38 cellular contexts compared by ENCODE assay signal in the genomic region with DNA sequence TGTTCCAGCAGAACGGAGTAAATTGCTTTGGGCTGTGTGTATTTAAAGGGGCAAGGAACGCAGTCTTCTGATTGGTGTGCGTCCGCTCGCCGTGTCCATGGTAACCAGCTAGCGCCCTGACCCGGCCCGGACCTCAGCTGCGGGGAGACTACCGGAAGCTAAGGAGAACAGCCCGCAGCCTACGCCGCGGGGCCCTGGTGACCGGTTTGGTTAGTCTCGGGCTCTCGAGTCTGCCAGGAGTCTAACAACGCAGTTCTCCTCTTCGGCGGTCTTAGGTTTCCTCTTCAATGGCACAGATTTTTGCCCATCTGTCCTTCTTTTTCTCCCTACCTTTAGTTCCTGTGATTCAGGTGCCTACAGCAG. TPM values are rescaled to one million over a fixed set of nuclear protein-coding genes. Genes with fewer than 3 reads are reported as not detected.
A peak's percentile ranks its signal among the peaks of the same experiment; 100 is the strongest.
DNase-seq lines count a peak whose midpoint lies in the region; ATAC-seq, FAIRE-seq and TF ChIP-seq lines count a peak whose summit lies in the region.
"Had no signal": no experiment of that assay in that cellular context is flagged by ENCODE, and none has a peak within 500 bp of the region (broad histone marks: within the 10 kb centered on the region; RNA-seq: fewer than 3 reads in every experiment).

No MANE protein-coding gene starts in this region.

- no peak for TF ChIP-seq CTCF in epithelial cell of proximal tubule (conservative IDR thresholded peaks at IDR 0.05; ENCODE audit: low read depth, low read length)

- peak overlapping the region; percentile 23 for H3K4me3 ChIP-seq in epithelial cell of proximal tubule (ENCODE audit: low read depth, low read length)
- H3K4me3 ChIP-seq: A549, breast epithelium, gastroesophageal sphincter, hepatocyte, pancreas, Peyer's patch, upper lobe of left lung had no signal

- no peak for ATAC-seq in left ventricle myocardium superior
- no peak for ATAC-seq in Right ventricle myocardium inferior
- no peak for ATAC-seq in HG02623 (IDR thresholded peaks at IDR 0.05; ENCODE audit: unreplicated experiment)
- ATAC-seq: A549; activated naive CD4-positive, alpha-beta T cell treated with anti-CD3 and anti-CD28 coated beads, Interleukin-2, amount 50 U/mL, for 72 hours; gastroesophageal sphincter; left cardiac atrium; pancreas; stimulated activated memory B cell treated with anti-CD40 and anti-IgM and Interleukin-4, amounts not matched to agents 10 μg/mL and 1 μg/mL and 100 μg/mL, for 72 hours had no signal

- intact Hi-C loops in left ventricle myocardium superior (cut with micrococcal nuclease) = no loop called here
- intact Hi-C loops in Right ventricle myocardium inferior (cut with DNase I) = no loop called here

- DNase-seq in left ventricle myocardium superior (peak; percentile 20), Right ventricle myocardium inferior (ENCODE audit: missing footprints) (no peak), NCI-H2227 (lab: John Stamatoyannopoulos, UW; ENCODE audit: unreplicated experiment) (peak; percentile 90), epithelial cell of proximal tubule (ENCODE audit: low read depth) (no peak), GM12892 (ENCODE audit: insufficient read length) (no peak), HCEC 1CT (no peak), nucleus accumbens (lab: John Stamatoyannopoulos, UW) (no peak)
- DNase-seq: activated CD4-positive, alpha-beta T cell treated with anti-CD3 and anti-CD28 coated beads for 48 hours; activated CD8-positive, alpha-beta memory T cell treated with anti-CD3 and anti-CD28 coated beads for 24 hours; activated effector memory CD4-positive, alpha-beta T cell treated with Interleukin-2 at 50 U/mL for 16 hours; activated T-cell treated with anti-CD3 and anti-CD28 coated beads for 4 hours; Calu3; CD4-positive, CD25-positive, alpha-beta regulatory T cell; left cardiac atrium; MM.1S; NCI-H1436; NCI-H2171; NCI-H526; nephron progenitor cell; pancreas; Peyer's patch; retina; SIG-M5 had no signal

- no peak for FAIRE-seq in GM12892 (lab: Jason Lieb, UNC)
- FAIRE-seq: A549, endothelial cell of umbilical vein, GM19239, H1, HTR-8/SVneo, pancreas had no signal

- no peak for TF ChIP-seq POLR2A in GM12892 (IDR thresholded peaks at IDR 0.05; ENCODE audit: low read depth, low read length)

RNA-seq across cellular contexts. Expression of gene OR56A3, which starts 3.5 kb away (rescaled TPM):
- total RNA-seq in left ventricle myocardium superior (not detected), Right ventricle myocardium inferior (not detected), epithelial cell of proximal tubule (not detected in 2 replicates)
- not detected for polyA plus RNA-seq in GM12892 (2012; ENCODE audit: missing spikeins)
- total RNA-seq: activated naive CD4-positive, alpha-beta T cell treated with anti-CD3 and anti-CD28 coated beads, Interleukin-2, amount 50 U/mL, for 72 hours; breast epithelium; Calu3; CD4-positive, CD25-positive, alpha-beta regulatory T cell; endothelial cell of umbilical vein; fibroblast of lung; gastroesophageal sphincter; H1; hepatocyte; left cardiac atrium; pancreas; Peyer's patch; skeletal muscle tissue; subcutaneous adipose tissue; upper lobe of left lung had no signal
- polyA plus RNA-seq: A549; CD4-positive, CD25-positive, alpha-beta regulatory T cell; endothelial cell of umbilical vein; fibroblast of lung; H1; hepatocyte; pancreas had no signal

RNA-seq across cellular contexts. Expression of gene OR56A5, which starts 29.7 kb away (rescaled TPM):
- total RNA-seq in left ventricle myocardium superior = not detected
- total RNA-seq in Right ventricle myocardium inferior = not detected
- total RNA-seq in epithelial cell of proximal tubule = not detected in 2 replicates
- polyA plus RNA-seq in GM12892 (2012; ENCODE audit: missing spikeins) = not detected
- total RNA-seq: activated naive CD4-positive, alpha-beta T cell treated with anti-CD3 and anti-CD28 coated beads, Interleukin-2, amount 50 U/mL, for 72 hours; breast epithelium; Calu3; CD4-positive, CD25-positive, alpha-beta regulatory T cell; endothelial cell of umbilical vein; fibroblast of lung; gastroesophageal sphincter; H1; hepatocyte; left cardiac atrium; pancreas; Peyer's patch; skeletal muscle tissue; subcutaneous adipose tissue; upper lobe of left lung had no signal
- polyA plus RNA-seq: A549; CD4-positive, CD25-positive, alpha-beta regulatory T cell; endothelial cell of umbilical vein; fibroblast of lung; hepatocyte; pancreas had no signal

RNA-seq across cellular contexts. Expression of gene OR52E5, which starts 45.6 kb away (rescaled TPM):
- total RNA-seq in left ventricle myocardium superior (not detected), Right ventricle myocardium inferior (not detected), epithelial cell of proximal tubule (not detected in 2 replicates)
- not detected for polyA plus RNA-seq in GM12892 (2012; ENCODE audit: missing spikeins)
- total RNA-seq: activated naive CD4-positive, alpha-beta T cell treated with anti-CD3 and anti-CD28 coated beads, Interleukin-2, amount 50 U/mL, for 72 hours; breast epithelium; Calu3; CD4-positive, CD25-positive, alpha-beta regulatory T cell; endothelial cell of umbilical vein; fibroblast of lung; gastroesophageal sphincter; H1; hepatocyte; left cardiac atrium; pancreas; Peyer's patch; skeletal muscle tissue; subcutaneous adipose tissue; upper lobe of left lung had no signal
- polyA plus RNA-seq: A549; CD4-positive, CD25-positive, alpha-beta regulatory T cell; endothelial cell of umbilical vein; fibroblast of lung; H1; hepatocyte; pancreas had no signal

RNA-seq across cellular contexts. Expression of gene OR52L1, which starts 48.2 kb away (rescaled TPM):
- not detected for total RNA-seq in left ventricle myocardium superior
- total RNA-seq in Right ventricle myocardium inferior = not detected
- not detected in 2 replicates for total RNA-seq in epithelial cell of proximal tubule
- not detected for polyA plus RNA-seq in GM12892 (2012; ENCODE audit: missing spikeins)
- total RNA-seq: activated naive CD4-positive, alpha-beta T cell treated with anti-CD3 and anti-CD28 coated beads, Interleukin-2, amount 50 U/mL, for 72 hours; breast epithelium; Calu3; CD4-positive, CD25-positive, alpha-beta regulatory T cell; endothelial cell of umbilical vein; fibroblast of lung; gastroesophageal sphincter; H1; hepatocyte; left cardiac atrium; pancreas; Peyer's patch; skeletal muscle tissue; subcutaneous adipose tissue; upper lobe of left lung had no signal
- polyA plus RNA-seq: A549; CD4-positive, CD25-positive, alpha-beta regulatory T cell; fibroblast of lung; hepatocyte; pancreas had no signal

RNA-seq across cellular contexts. Expression of gene OR52E4, which starts 58.2 kb away (rescaled TPM):
- total RNA-seq in left ventricle myocardium superior (not detected), Right ventricle myocardium inferior (not detected), epithelial cell of proximal tubule (not detected in 2 replicates)
- not detected for polyA plus RNA-seq in GM12892 (2012; ENCODE audit: missing spikeins)
- total RNA-seq: activated naive CD4-positive, alpha-beta T cell treated with anti-CD3 and anti-CD28 coated beads, Interleukin-2, amount 50 U/mL, for 72 hours; breast epithelium; Calu3; CD4-positive, CD25-positive, alpha-beta regulatory T cell; endothelial cell of umbilical vein; fibroblast of lung; gastroesophageal sphincter; H1; hepatocyte; left cardiac atrium; pancreas; Peyer's patch; skeletal muscle tissue; subcutaneous adipose tissue; upper lobe of left lung had no signal
- polyA plus RNA-seq: A549; CD4-positive, CD25-positive, alpha-beta regulatory T cell; endothelial cell of umbilical vein; fibroblast of lung; H1; hepatocyte; pancreas had no signal

Comparison
In these comparisons a context has a peak if more than half of its experiments do, and no peak if none do; other contexts are left out.
1. DNase-seq: peak in left ventricle myocardium superior (single experiment) and NCI-H2227 (single experiment); none in Right ventricle myocardium inferior (single experiment), epithelial cell of proximal tubule (single experiment), GM12892 (single experiment), HCEC 1CT (single experiment) and nucleus accumbens (0 of 56).